In genomic region chr1:76738355-76738754, GRCh38 we compare ENCODE assay signal across 3 cellular contexts.
DNase-seq lines count a peak whose midpoint lies in the region; ATAC-seq, FAIRE-seq and TF ChIP-seq lines count a peak whose summit lies in the region.
"Not testable (repeated sequence)": the region's sequence is repeated elsewhere in the genome, so short reads cannot be mapped to it uniquely, and the experiment has no call there.

No MANE protein-coding gene starts in this region.

- H3K9ac ChIP-seq in HepG2 (ENCODE audit: insufficient read depth, low read depth, low read length); liver (ENCODE audit: low read depth in 1 of 2, low read length in 2 of 2): not testable (repeated sequence)

- not testable (repeated sequence) for H3K4me1 ChIP-seq in HepG2 (ENCODE audit: insufficient read depth, low read length); liver (ENCODE audit: control insufficient read depth in 4 of 4, insufficient read depth in 4 of 4, low read length in 3 of 4)

- H3K4me3 ChIP-seq in HepG2 (replicated peaks in 1 of 3; ENCODE audit: insufficient read depth in 1 of 3, low read depth in 2 of 3, low read length in 3 of 3); liver (ENCODE audit: low read depth in 1 of 3, low read length in 3 of 3): not testable (repeated sequence)

- H3K9me3 ChIP-seq in HepG2 (ENCODE audit: low read length) = peaks cover 17% of the 10 kb centered on the region
- H3K9me3 ChIP-seq in liver (ENCODE audit: control insufficient read depth in 4 of 4, low read length in 3 of 4) = not testable (repeated sequence)

- H3K27me3 ChIP-seq in HepG2 (ENCODE audit: control insufficient read depth in 1 of 2, insufficient read depth in 2 of 2, low read length in 2 of 2); liver (ENCODE audit: control insufficient read depth in 4 of 4, insufficient read depth in 4 of 4, low read length in 3 of 4): not testable (repeated sequence)

- FAIRE-seq in HepG2 (lab: Jason Lieb, UNC) = peak; percentile 84

- POLR2A ChIA-PET in HepG2 (lab: Yijun Ruan, JAX) = not testable (repeated sequence)

- not testable (repeated sequence) for H3K27ac ChIP-seq in HepG2 (ENCODE audit: extremely low read length, insufficient read depth, low read length); liver (ENCODE audit: low read depth in 1 of 2, low read length in 2 of 2)

- BruUV-seq in HepG2 (replicated peaks; lab: Mats Ljungman, UMichigan) = not testable (repeated sequence)

- TF ChIP-seq RAD21 in HepG2 (CRISPR knock-in tag; IDR thresholded peaks at IDR 0.05); liver (IDR thresholded peaks at IDR 0.05): not testable (repeated sequence)

- not testable (repeated sequence) for H3K79me2 ChIP-seq in HepG2 (ENCODE audit: insufficient read depth, low read length)

- WGBS in HepG2 (ENCODE audit: low lambda C conversion rate) = 0% methylated on average over 1 of the region's 1 CpG
- 39% methylated on average over 1 of the region's 1 CpG for WGBS in liver

- CTCF ChIA-PET in HepG2 (lab: Yijun Ruan, JAX; ENCODE audit: low intra/inter-chr PET ratio, low total read pairs) = not testable (repeated sequence)

- 0 out of 2 replicates have a peak, but pooled peaks have one; percentile 4 for TF ChIP-seq CTCF in HepG2 (CRISPR knock-in tag; IDR thresholded peaks at IDR 0.05)
- TF ChIP-seq CTCF in liver (IDR thresholded peaks at IDR 0.05; ENCODE audit: low read depth, low read length, missing input control) = not testable (repeated sequence)

- intact Hi-C loops in HepG2 (cut with micrococcal nuclease; ENCODE audit: unreplicated experiment) = loop anchor here (1.0 kb wide), 1 partner anchor 64 kb away; no protein-coding TSS in a partner anchor

- not testable (repeated sequence) for H3K36me3 ChIP-seq in HepG2 (replicated peaks in 1 of 2; ENCODE audit: control insufficient read depth in 1 of 2, insufficient read depth in 2 of 2, low read length in 2 of 2); liver (ENCODE audit: control insufficient read depth in 4 of 4, insufficient read depth in 3 of 4, low read depth in 1 of 4, low read length in 3 of 4)

- in situ Hi-C loops in HepG2 (cut with HindIII; ENCODE audit: extremely low pct_ligation_motif_present, low pct_unique_long_range_greater_than_20kb) = not testable (repeated sequence)

- not testable (repeated sequence) for H3K4me2 ChIP-seq in HepG2 (ENCODE audit: low read depth, low read length)

- H4K20me1 ChIP-seq in HepG2 (ENCODE audit: insufficient read depth, low read length) = not testable (repeated sequence)

- DNase-seq in NCI-H748 (lab: John Stamatoyannopoulos, UW; ENCODE audit: unreplicated experiment) = peak; percentile 10
- DNase-seq in HepG2 (ENCODE audit: low spot score) = peak; percentile 73

- TF ChIP-seq POLR2A in HepG2 (IDR thresholded peaks at IDR 0.05; ENCODE audit: insufficient read depth in 1 of 2, low read depth in 2 of 2, low read length in 2 of 2) = not testable (repeated sequence)

- not testable (repeated sequence) for H2AFZ ChIP-seq in HepG2 (ENCODE audit: low read length)

- TF ChIP-seq EP300 in HepG2 (IDR thresholded peaks at IDR 0.05; ENCODE audit: low read depth in 2 of 2, low read length in 2 of 2) = peak; percentile 43 to 56; a peak in 2 of 4 replicates
- TF ChIP-seq EP300 in HepG2 (CRISPR knock-in tag; IDR thresholded peaks at IDR 0.05; ENCODE audit: borderline replicate concordance) = not testable (repeated sequence)

- peak; percentile 98 for ATAC-seq in HepG2

TF ChIP-seq in HepG2, 621 proteins besides CTCF, POLR2A, EP300 and RAD21 (continues in another document):
- peak; percentile 77 for TF ChIP-seq HNF4A (CRISPR knock-in tag; IDR thresholded peaks at IDR 0.05)
- 0 out of 2 replicates have a peak, but pooled peaks have one; percentile 26 for TF ChIP-seq ZNF292 (CRISPR knock-in tag; IDR thresholded peaks at IDR 0.05; ENCODE audit: borderline replicate concordance, low read depth)
- peak; percentile 73 for TF ChIP-seq HDAC2 (CRISPR knock-in tag; IDR thresholded peaks at IDR 0.05)
- peak; percentile 96 for TF ChIP-seq AHDC1 (CRISPR knock-in tag; IDR thresholded peaks at IDR 0.05; ENCODE audit: borderline replicate concordance)
- TF ChIP-seq ETV5 (CRISPR knock-in tag; IDR thresholded peaks at IDR 0.05; ENCODE audit: borderline replicate concordance) = peak; percentile 26; the same call in 1 of the 2 replicates

TF ChIP-seq in liver, 16 proteins besides CTCF, POLR2A, EP300 and RAD21:
- peak; percentile 4 to 28 for TF ChIP-seq HNF4A (conservative IDR thresholded peaks at IDR 0.05)
